ENCODE assay signal across 8 cellular contexts in genomic region chr2:99337164-99337930, GRCh38. TPM values are rescaled to one million over a fixed set of nuclear protein-coding genes. Genes with fewer than 3 reads are reported as not detected.
A peak's percentile ranks its signal among the peaks of the same experiment; 100 is the strongest.
DNase-seq lines count a peak whose midpoint lies in the region; ATAC-seq and FAIRE-seq lines count a peak whose summit lies in the region.

TSS of gene EIF5B (plus strand) at chr2:99337389. CDS start at chr2:99337555, 166 bp downstream.

- H2AK5ac ChIP-seq in mesenchymal stem cell (ENCODE audit: low read length, severe bottlenecking), result no peak within 1 kb of the TSS

- H3K4me1 ChIP-seq in endocrine pancreas (ENCODE audit: control insufficient read depth, insufficient read depth, low read length), result peaks cover 12% of the 10 kb centered on the region
- peaks cover 9% of the 10 kb centered on the region for H3K4me1 ChIP-seq in mesenchymal stem cell (ENCODE audit: control insufficient read depth, insufficient read depth, low read depth, low read length)

- H3K27ac ChIP-seq in mesenchymal stem cell (ENCODE audit: low read length, poor library complexity, severe bottlenecking), result peak within 1 kb of the TSS; percentile 89

- no peak within 1 kb of the TSS for H2BK12ac ChIP-seq in mesenchymal stem cell (ENCODE audit: low read length in 2 of 2)

- H4K91ac ChIP-seq in mesenchymal stem cell (ENCODE audit: low read length), result no peak within 1 kb of the TSS

- H2AFZ ChIP-seq in mesenchymal stem cell (ENCODE audit: low read depth, low read length), result peak within 1 kb of the TSS; percentile 10

- H3K14ac ChIP-seq in mesenchymal stem cell (ENCODE audit: low read length in 2 of 2), result peak within 1 kb of the TSS; percentile 35 to 86

- H3K4me3 ChIP-seq in endocrine pancreas (ENCODE audit: control insufficient read depth, insufficient read depth, low read length), result peak within 1 kb of the TSS; percentile 96
- H3K4me3 ChIP-seq in mesenchymal stem cell (ENCODE audit: insufficient read depth in 1 of 2, low read depth in 1 of 2, low read length in 2 of 2), result peak within 1 kb of the TSS; percentile 91 to 99

- peak within 1 kb of the TSS; percentile 42 for H4K8ac ChIP-seq in mesenchymal stem cell (ENCODE audit: low read length)

- H3K23ac ChIP-seq in mesenchymal stem cell (ENCODE audit: low read length in 2 of 2), result peak within 1 kb of the TSS in 1 of 2 experiments; percentile 23

- H3K4ac ChIP-seq in mesenchymal stem cell (ENCODE audit: low read depth in 1 of 2, low read length in 2 of 2), result peak within 1 kb of the TSS; percentile 25 to 47

- H3K4me2 ChIP-seq in mesenchymal stem cell (ENCODE audit: low read length, poor library complexity, severe bottlenecking), result peak within 1 kb of the TSS; percentile 91

- H2BK120ac ChIP-seq in mesenchymal stem cell (ENCODE audit: low read depth, low read length), result peak within 1 kb of the TSS; percentile 52

- H3K9me3 ChIP-seq in endocrine pancreas (ENCODE audit: control insufficient read depth, low read length) (no peaks in the 10 kb centered on the region), mesenchymal stem cell (ENCODE audit: control insufficient read depth, low read length) (no peaks in the 10 kb centered on the region)

- no peaks in the 10 kb centered on the region for H3K79me1 ChIP-seq in mesenchymal stem cell (replicated peaks; ENCODE audit: low read length, poor library complexity, severe bottlenecking)

- H3K36me3 ChIP-seq in endocrine pancreas (ENCODE audit: control insufficient read depth, insufficient read depth, low read length) (no peaks in the 10 kb centered on the region), mesenchymal stem cell (ENCODE audit: control insufficient read depth in 1 of 2, insufficient read depth in 2 of 2, low read depth in 1 of 2, low read length in 2 of 2) (peaks cover 0 to 11% of the 10 kb centered on the region in 2 experiments)

- H2BK15ac ChIP-seq in mesenchymal stem cell (ENCODE audit: low read depth, poor library complexity, severe bottlenecking), result peak within 1 kb of the TSS; percentile 80

- DNase-seq in D341Med (ENCODE audit: low spot score) (peak; percentile 91), HTR-8/SVneo (ENCODE audit: insufficient read length, low spot score) (peak; percentile 96), NOMO-1 (lab: John Stamatoyannopoulos, UW; ENCODE audit: unreplicated experiment in 2 of 2) (peak; percentile 88 to 94), mesenchymal stem cell (peak; percentile 96)
- peak; percentile 83 to 88 for DNase-seq in activated CD8-positive, alpha-beta memory T cell treated with anti-CD3 and anti-CD28 coated beads for 4 hours (ENCODE audit: low read depth in 2 of 2)
- DNase-seq in stimulated activated CD8-positive, alpha-beta memory T cell treated with anti-CD3 and anti-CD28 coated beads, Interleukin-12 subunit alpha, Interleukin-12 subunit beta, amount 100 ng/mL, for 24 hours (ENCODE audit: extremely low read depth), result peak; percentile 86

- under 1% methylated on average over 80 of the region's 80 CpGs for WGBS in mesenchymal stem cell

- peak within 1 kb of the TSS; percentile 79 for H2BK5ac ChIP-seq in mesenchymal stem cell (ENCODE audit: low read depth, low read length, poor library complexity, severe bottlenecking)

- peak within 1 kb of the TSS; percentile 98 for H3K9ac ChIP-seq in endocrine pancreas (ENCODE audit: control insufficient read depth, insufficient read depth, low read length)
- H3K9ac ChIP-seq in mesenchymal stem cell (ENCODE audit: low read length), result peak within 1 kb of the TSS; percentile 96

- peak within 1 kb of the TSS; percentile 78 to 83 for H3K18ac ChIP-seq in mesenchymal stem cell (ENCODE audit: low read depth in 1 of 2, low read length in 2 of 2)

- H3K27me3 ChIP-seq in endocrine pancreas (ENCODE audit: control insufficient read depth, insufficient read depth, low read length), result no peaks in the 10 kb centered on the region
- no peaks in the 10 kb centered on the region for H3K27me3 ChIP-seq in mesenchymal stem cell (ENCODE audit: control insufficient read depth in 1 of 2, insufficient read depth in 1 of 2, low read length in 2 of 2)

- peak; percentile 60 for ATAC-seq in GM21381 (IDR thresholded peaks at IDR 0.05; ENCODE audit: unreplicated experiment)

- peak; percentile 62 for FAIRE-seq in HTR-8/SVneo (lab: Jason Lieb, UNC)

RNA-seq across cellular contexts. Expression of gene EIF5B, which starts in this region (rescaled TPM):
- polyA plus RNA-seq in mesenchymal stem cell (2013, experiment 1 of 2), result 71.9 TPM
- polyA plus RNA-seq in mesenchymal stem cell (2013, experiment 2 of 2), result 71.8 TPM

Comparison
In these comparisons a context has a peak if more than half of its experiments do, and no peak if none do; other contexts are left out.
1. Peak in every context shown above with its lines: DNase-seq, ATAC-seq, H3K4me3 ChIP-seq and H3K27ac ChIP-seq.